In genomic region chr10:5041471-5042023, GRCh38 we compare ENCODE assay signal across 1 cellular context.
TF ChIP-seq lines count a peak whose summit lies in the region.

No MANE protein-coding gene starts in this region.

TF ChIP-seq in K562, 482 proteins besides CTCF, POLR2A, EP300 and RAD21:
- TF ChIP-seq MGA (IDR thresholded peaks at IDR 0.05) (0 out of 2 replicates have a peak, but pooled peaks have one; percentile 21), ZNF24 (IDR thresholded peaks at IDR 0.05) (no peak), ZNF384 (IDR thresholded peaks at IDR 0.05; ENCODE audit: low read depth, low read length) (no peak)
TF ChIP-seq in K562: peak in this region for 1.
